In the genomic region with DNA sequence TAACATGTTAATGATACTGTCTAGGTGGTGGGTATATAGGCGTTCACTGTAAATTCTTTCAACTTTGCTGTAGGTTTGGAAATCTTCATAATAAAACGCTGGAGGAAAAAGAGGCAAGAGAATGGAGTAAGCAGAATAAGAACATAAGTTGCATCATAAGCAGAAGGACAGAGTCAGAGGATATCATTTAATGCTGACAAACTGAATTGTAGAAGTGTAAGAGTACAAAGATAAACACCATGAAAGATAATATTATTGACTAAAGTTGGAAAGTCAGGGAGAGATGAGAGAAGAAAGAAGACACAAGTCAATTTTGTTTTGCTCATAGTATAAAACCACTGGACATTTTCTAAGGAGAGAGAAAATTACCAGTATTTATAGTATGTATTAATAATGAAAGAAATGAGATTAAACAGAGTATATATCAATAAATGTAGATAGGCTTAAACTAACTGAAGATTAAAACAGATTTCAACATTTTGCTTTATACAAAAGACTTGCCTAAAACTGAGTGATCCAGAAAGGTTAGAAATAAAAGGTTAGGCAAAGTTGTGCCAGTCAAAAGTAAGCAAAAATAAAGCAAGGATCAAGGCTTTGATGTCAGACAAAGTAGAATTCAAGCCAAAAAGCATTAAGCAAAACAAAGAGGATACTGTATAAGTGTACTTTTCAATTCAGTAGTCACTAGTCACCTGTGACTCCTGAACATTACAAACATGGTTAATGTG, we compare ENCODE assay signal across 28 cellular contexts. TPM values are rescaled to one million over a fixed set of nuclear protein-coding genes. Genes with fewer than 3 reads are reported as not detected.
"Had no signal": no experiment of that assay in that cellular context is flagged by ENCODE, and none has a peak within 500 bp of the region (broad histone marks: within the 10 kb centered on the region; RNA-seq: fewer than 3 reads in every experiment).

No MANE protein-coding gene starts in this region.

- FAIRE-seq: colon, endothelial cell of umbilical vein, frontal cortex, islet of Langerhans had no signal

- H3K9me3 ChIP-seq: ascending aorta, right atrium auricular region, stomach, suprapubic skin, tibial nerve, vagina had no signal

- H3K27ac Mint-ChIP-seq: activated CD4-positive, alpha-beta memory T cell treated with anti-CD3 and anti-CD28 coated beads, Interleukin-2, amount 10 ng/mL, durations not matched to agents 7 days and 5 days; activated CD4-positive, alpha-beta T cell treated with anti-CD3 and anti-CD28 coated beads, Interleukin-2, amount 10 ng/mL, durations not matched to agents 24 days and 14 days; activated naive CD4-positive, alpha-beta T cell treated with anti-CD3 and anti-CD28 coated beads, Interleukin-2, amount 50 U/mL, for 24 hours; effector memory CD8-positive, alpha-beta T cell; natural killer cell; progenitor cell of endocrine pancreas; stimulated activated effector memory CD8-positive, alpha-beta T cell treated with anti-CD3 and anti-CD28 coated beads, Interleukin-12 subunit alpha, Interleukin-12 subunit beta, amount 100 ng/mL, for 72 hours; T-helper 17 cell had no signal

- H3K4me3 ChIP-seq: ascending aorta, dorsolateral prefrontal cortex, right atrium auricular region, skin epidermis, stomach, suprapubic skin, tibial nerve, vagina had no signal

- H3K4me1 Mint-ChIP-seq: activated naive CD4-positive, alpha-beta T cell treated with anti-CD3 and anti-CD28 coated beads, Interleukin-2, amount 50 U/mL, for 24 hours; central memory CD8-positive, alpha-beta T cell; natural killer cell; T-helper 17 cell had no signal

- H3K36me3 Mint-ChIP-seq: activated naive CD4-positive, alpha-beta T cell treated with anti-CD3 and anti-CD28 coated beads, Interleukin-2, amount 50 U/mL, for 24 hours; natural killer cell; stimulated activated effector memory CD8-positive, alpha-beta T cell treated with anti-CD3 and anti-CD28 coated beads, Interleukin-12 subunit alpha, Interleukin-12 subunit beta, amount 100 ng/mL, for 72 hours had no signal

- H3K4me1 ChIP-seq: ascending aorta, right atrium auricular region, stomach, suprapubic skin, tibial nerve, vagina had no signal

- H3K27me3 ChIP-seq: ascending aorta, dorsolateral prefrontal cortex, right atrium auricular region, stomach, suprapubic skin, tibial nerve, vagina had no signal

- H3K9me3 Mint-ChIP-seq: activated CD4-positive, alpha-beta memory T cell treated with anti-CD3 and anti-CD28 coated beads, Interleukin-2, amount 10 ng/mL, durations not matched to agents 7 days and 5 days; activated CD4-positive, alpha-beta T cell treated with anti-CD3 and anti-CD28 coated beads, Interleukin-2, amount 10 ng/mL, durations not matched to agents 24 days and 14 days; activated naive CD4-positive, alpha-beta T cell treated with anti-CD3 and anti-CD28 coated beads, Interleukin-2, amount 50 U/mL, for 24 hours; central memory CD8-positive, alpha-beta T cell; effector memory CD8-positive, alpha-beta T cell; natural killer cell; stimulated activated effector memory CD8-positive, alpha-beta T cell treated with anti-CD3 and anti-CD28 coated beads, Interleukin-12 subunit alpha, Interleukin-12 subunit beta, amount 100 ng/mL, for 72 hours had no signal

- DNase-seq: activated CD4-positive, alpha-beta memory T cell treated with anti-CD3 and anti-CD28 coated beads, Interleukin-2, amount 10 ng/mL, durations not matched to agents 7 days and 5 days; activated CD4-positive, alpha-beta T cell treated with anti-CD3 and anti-CD28 coated beads, Interleukin-2, amount 10 ng/mL, durations not matched to agents 24 days and 14 days; activated gamma-delta T cell treated with Interleukin-2 at 50 U/mL for 16 hours; dorsolateral prefrontal cortex; effector memory CD8-positive, alpha-beta T cell; hypothalamus; left ventricle myocardium superior; midbrain; natural killer cell; stimulated activated CD4-positive, alpha-beta T cell treated with anti-CD3 and anti-CD28 coated beads, Interleukin-1b, Interleukin-23, amount 100 ng/mL, for 48 hours; stomach; T-helper 17 cell had no signal

- H3K27me3 Mint-ChIP-seq: effector memory CD8-positive, alpha-beta T cell; progenitor cell of endocrine pancreas had no signal

- ATAC-seq: activated CD4-positive, CD25-positive, alpha-beta regulatory T cell treated with anti-CD3 and anti-CD28 coated beads, Interleukin-2, amount 50 U/mL, for 24 hours; effector memory CD8-positive, alpha-beta T cell; esophagus mucosa; left ventricle myocardium superior; natural killer cell; stimulated activated effector memory CD8-positive, alpha-beta T cell treated with anti-CD3 and anti-CD28 coated beads, Interleukin-12 subunit alpha, Interleukin-12 subunit beta, amount 100 ng/mL, for 72 hours; T-helper 17 cell had no signal

- H3K27ac ChIP-seq: ascending aorta, dorsolateral prefrontal cortex, skin epidermis, stomach, suprapubic skin, tibial nerve, vagina had no signal

- H3K36me3 ChIP-seq: ascending aorta, right atrium auricular region, stomach, suprapubic skin, tibial nerve, vagina had no signal

- H3K4me3 Mint-ChIP-seq: activated CD4-positive, alpha-beta memory T cell treated with anti-CD3 and anti-CD28 coated beads, Interleukin-2, amount 10 ng/mL, durations not matched to agents 7 days and 5 days; activated CD4-positive, alpha-beta T cell treated with anti-CD3 and anti-CD28 coated beads, Interleukin-2, amount 10 ng/mL, durations not matched to agents 24 days and 14 days; activated naive CD4-positive, alpha-beta T cell treated with anti-CD3 and anti-CD28 coated beads, Interleukin-2, amount 50 U/mL, for 24 hours; central memory CD8-positive, alpha-beta T cell; effector memory CD8-positive, alpha-beta T cell; natural killer cell; stimulated activated effector memory CD8-positive, alpha-beta T cell treated with anti-CD3 and anti-CD28 coated beads, Interleukin-12 subunit alpha, Interleukin-12 subunit beta, amount 100 ng/mL, for 72 hours; T-helper 17 cell had no signal

RNA-seq across cellular contexts. Expression of a gene that starts 42.4 kb away (rescaled TPM):
- total RNA-seq: activated CD4-positive, alpha-beta memory T cell treated with anti-CD3 and anti-CD28 coated beads, Interleukin-2, amount 10 ng/mL, durations not matched to agents 7 days and 5 days; activated CD4-positive, alpha-beta T cell treated with anti-CD3 and anti-CD28 coated beads, Interleukin-2, amount 10 ng/mL, durations not matched to agents 24 days and 14 days; progenitor cell of endocrine pancreas; T-helper 17 cell had no signal
